8 cellular contexts compared by ENCODE assay signal in genomic region chr22:31345331-31346254, GRCh38. TPM values are rescaled to one million over a fixed set of nuclear protein-coding genes. Genes with fewer than 3 reads are reported as not detected.
A peak's percentile ranks its signal among the peaks of the same experiment; 100 is the strongest.
DNase-seq lines count a peak whose midpoint lies in the region; ATAC-seq and TF ChIP-seq lines count a peak whose summit lies in the region.

No MANE protein-coding gene starts in this region.

- H3K79me2 ChIP-seq in OCI-LY1 (ENCODE audit: insufficient read depth, low read length), result peaks cover 26% of the 10 kb centered on the region

- no peaks in the 10 kb centered on the region for H3K9me2 ChIP-seq in OCI-LY1 (ENCODE audit: low read depth, low read length)

- H3K9me3 ChIP-seq in HUES48 (ENCODE audit: control insufficient read depth, insufficient read depth, low read length), result no peaks in the 10 kb centered on the region
- H3K9me3 ChIP-seq in OCI-LY1 (ENCODE audit: low read length), result no peaks in the 10 kb centered on the region
- no peaks in the 10 kb centered on the region for H3K9me3 ChIP-seq in mucosa of rectum (ENCODE audit: control insufficient read depth in 2 of 2, low read length in 2 of 2)

- H3K36me3 ChIP-seq in HUES48 (ENCODE audit: control insufficient read depth, insufficient read depth, low read length), result peaks cover 31% of the 10 kb centered on the region
- peaks cover 47% of the 10 kb centered on the region for H3K36me3 ChIP-seq in OCI-LY1 (ENCODE audit: insufficient read depth, low read length)
- peaks cover 11 to 19% of the 10 kb centered on the region in 2 donors for H3K36me3 ChIP-seq in mucosa of rectum (ENCODE audit: control insufficient read depth in 2 of 2, insufficient read depth in 2 of 2, low read length in 2 of 2)

- H3K27me3 ChIP-seq in HUES48 (ENCODE audit: control insufficient read depth, insufficient read depth, low read length) (no peaks in the 10 kb centered on the region), OCI-LY1 (ENCODE audit: insufficient read depth, low read length) (no peaks in the 10 kb centered on the region), mucosa of rectum (ENCODE audit: control insufficient read depth in 2 of 2, insufficient read depth in 2 of 2, low read length in 2 of 2) (no peaks in the 10 kb centered on the region)

- TF ChIP-seq CTCF in C4-2B (conservative IDR thresholded peaks at IDR 0.05) (peak; percentile 99), OCI-LY1 (IDR thresholded peaks at IDR 0.05; ENCODE audit: low read length) (peak; percentile 76), epithelial cell of proximal tubule (conservative IDR thresholded peaks at IDR 0.05; ENCODE audit: low read depth, low read length) (peak; percentile 72)

- peaks cover 35% of the 10 kb centered on the region for H3K4me1 ChIP-seq in HUES48 (ENCODE audit: control insufficient read depth, insufficient read depth, low read length)
- peaks cover 52% of the 10 kb centered on the region for H3K4me1 ChIP-seq in OCI-LY1 (ENCODE audit: insufficient read depth, low read length, severe bottlenecking)
- peaks cover 37% of the 10 kb centered on the region in 2 donors for H3K4me1 ChIP-seq in mucosa of rectum (ENCODE audit: control insufficient read depth in 2 of 2, insufficient read depth in 2 of 2, low read length in 2 of 2)

- H4K20me1 ChIP-seq in OCI-LY1 (ENCODE audit: insufficient read depth, low read length), result no peaks in the 10 kb centered on the region

- peak overlapping the region; percentile 90; the same call in 1 of the 2 replicates for H3K9ac ChIP-seq in HUES48 (ENCODE audit: low read depth, low read length)
- peak overlapping the region; percentile 85 for H3K9ac ChIP-seq in OCI-LY1 (ENCODE audit: low read length)
- H3K9ac ChIP-seq in mucosa of rectum (ENCODE audit: low read depth in 1 of 2, low read length in 2 of 2), result peak overlapping the region in 1 of 2 donors; percentile 64

- DNase-seq in activated T-cell treated with anti-CD3 and anti-CD28 coated beads for 4 hours (peak; percentile 81), epithelial cell of proximal tubule (ENCODE audit: low read depth) (no peak)
- DNase-seq in stimulated activated CD8-positive, alpha-beta memory T cell treated with anti-CD3 and anti-CD28 coated beads, Interleukin-4, amount 100 ng/mL, for 4 hours (ENCODE audit: low read depth in 2 of 2, low spot score in 1 of 2), result peak; percentile 70 to 73

- ATAC-seq in GM19395 (IDR thresholded peaks at IDR 0.05; ENCODE audit: unreplicated experiment), result peak; percentile 39

- H3K4me3 ChIP-seq in HUES48 (ENCODE audit: low read depth, low read length) (peak overlapping the region; percentile 75), OCI-LY1 (ENCODE audit: low read depth, low read length, poor library complexity, severe bottlenecking) (peak overlapping the region; percentile 86), epithelial cell of proximal tubule (ENCODE audit: low read depth, low read length) (peak overlapping the region; percentile 71), mucosa of rectum (ENCODE audit: low read length in 2 of 2) (peak overlapping the region; percentile 69 to 78)

- H3K4me2 ChIP-seq in OCI-LY1 (ENCODE audit: low read length), result peak overlapping the region; percentile 83

- 0 out of 2 replicates have a peak, but pooled peaks cover 7% of the 10 kb centered on the region for H3F3A ChIP-seq in OCI-LY1 (ENCODE audit: insufficient read depth, low read length)

- no peak overlapping the region for H2AFZ ChIP-seq in OCI-LY1 (ENCODE audit: low read length)

- H3K27ac ChIP-seq in C4-2B (peak overlapping the region; percentile 95), HUES48 (ENCODE audit: low read depth, low read length) (peak overlapping the region; percentile 98), OCI-LY1 (ENCODE audit: low read depth, low read length, poor library complexity, severe bottlenecking) (peak overlapping the region; percentile 78), mucosa of rectum (ENCODE audit: low read depth in 2 of 2, low read length in 2 of 2) (peak overlapping the region; percentile 64 to 74)

RNA-seq across cellular contexts. Expression of gene PATZ1, which starts 0.6 kb away (rescaled TPM):
- 30.8 and 31.4 TPM in 2 replicates for total RNA-seq in epithelial cell of proximal tubule

RNA-seq across cellular contexts. Expression of gene PIK3IP1, which starts 53.3 kb away (rescaled TPM):
- total RNA-seq in epithelial cell of proximal tubule, result 2.6 and 11.8 TPM in 2 replicates

RNA-seq across cellular contexts. Expression of gene DRG1, which starts 53.8 kb away (rescaled TPM):
- 77.9 and 113 TPM in 2 replicates for total RNA-seq in epithelial cell of proximal tubule
